Comparison of ENCODE assay signal across 8 cellular contexts in genomic region chr22:46035380-46035741, GRCh38. TPM values are rescaled to one million over a fixed set of nuclear protein-coding genes. Genes with fewer than 3 reads are reported as not detected.
DNase-seq lines count a peak whose midpoint lies in the region; ATAC-seq and TF ChIP-seq lines count a peak whose summit lies in the region.

No MANE protein-coding gene starts in this region.

- H3K4me1 Mint-ChIP-seq in naive thymus-derived CD8-positive, alpha-beta T cell = peaks cover 4 to 22% (median 14%) of the 10 kb centered on the region in 4 donors

- no peak for DNase-seq in AG10803 (ENCODE audit: low read depth)
- no peak for DNase-seq in LNCaP clone FGC (ENCODE audit: low read depth)
- no peak for DNase-seq in coronary artery (ENCODE audit: low spot score)
- DNase-seq in naive thymus-derived CD8-positive, alpha-beta T cell = no peak
- no peak for DNase-seq in GM10248 (ENCODE audit: extremely low spot score)
- no peak for DNase-seq in RKO (ENCODE audit: low spot score)
- no peak for DNase-seq in NCI-H82 treated with DMSO at 0.1 percent for 48 hours (lab: John Stamatoyannopoulos, UW; ENCODE audit: unreplicated experiment)

- CTCF ChIA-PET in GM10248 (lab: Yijun Ruan, JAX) = interaction anchor here (1.5 to 2.5 kb wide), 4 partner anchors 14 to 82 kb away, joined by 3 to 18 read pairs (median 8); no protein-coding TSS in a partner anchor

- no peaks in the 10 kb centered on the region for H3K36me3 Mint-ChIP-seq in naive thymus-derived CD8-positive, alpha-beta T cell

- no peak for ATAC-seq in naive thymus-derived CD8-positive, alpha-beta T cell
- no peak for ATAC-seq in HG03196 (IDR thresholded peaks at IDR 0.05; ENCODE audit: unreplicated experiment)

- H3K27ac Mint-ChIP-seq in naive thymus-derived CD8-positive, alpha-beta T cell = peak overlapping the region; percentile 54 to 96 (median 86)

- POLR2A ChIA-PET in naive thymus-derived CD8-positive, alpha-beta T cell (lab: Charles Lee) = interaction anchor here (0.8 to 6.0 kb wide), 16 partner anchors 9 to 1370 kb away, joined by 3 to 112 read pairs (median 8); partner anchors contain the start of genes CDPF1 and PPARA
- POLR2A ChIA-PET in GM10248 (lab: Yijun Ruan, JAX) = no interaction called here

- H3K27me3 Mint-ChIP-seq in naive thymus-derived CD8-positive, alpha-beta T cell = no peaks in the 10 kb centered on the region

- H3K4me3 ChIP-seq in AG10803 (ENCODE audit: low read length) = peak overlapping the region; percentile 66
- H3K4me3 ChIP-seq in LNCaP clone FGC (ENCODE audit: low read depth, low read length) = peak overlapping the region; percentile 49
- H3K4me3 ChIP-seq in coronary artery = peak overlapping the region; percentile 58

- no peak for TF ChIP-seq CTCF in AG10803 (conservative IDR thresholded peaks at IDR 0.05; ENCODE audit: low read length)
- TF ChIP-seq CTCF in LNCaP clone FGC (IDR thresholded peaks at IDR 0.05; ENCODE audit: control insufficient read depth, extremely low read depth, insufficient read depth) = no peak
- TF ChIP-seq CTCF in coronary artery (IDR thresholded peaks at IDR 0.05) = no peak
- TF ChIP-seq CTCF in GM10248 (IDR thresholded peaks at IDR 0.05; ENCODE audit: control extremely low read depth, extremely low read depth, low read depth, missing control alignments) = no peak

- peak overlapping the region; percentile 66 to 76 for H3K27ac ChIP-seq in coronary artery

- peak overlapping the region; percentile 47 to 87 (median 76) for H3K4me3 Mint-ChIP-seq in naive thymus-derived CD8-positive, alpha-beta T cell

- H3K9me3 Mint-ChIP-seq in naive thymus-derived CD8-positive, alpha-beta T cell = no peaks in the 10 kb centered on the region

RNA-seq across cellular contexts. Expression of gene WNT7B, which starts 58.4 kb away (rescaled TPM):
- total RNA-seq in naive thymus-derived CD8-positive, alpha-beta T cell = not detected
- not detected for polyA plus RNA-seq in naive thymus-derived CD8-positive, alpha-beta T cell
